Comparison of ENCODE assay signal across 9 cellular contexts in the genomic region with DNA sequence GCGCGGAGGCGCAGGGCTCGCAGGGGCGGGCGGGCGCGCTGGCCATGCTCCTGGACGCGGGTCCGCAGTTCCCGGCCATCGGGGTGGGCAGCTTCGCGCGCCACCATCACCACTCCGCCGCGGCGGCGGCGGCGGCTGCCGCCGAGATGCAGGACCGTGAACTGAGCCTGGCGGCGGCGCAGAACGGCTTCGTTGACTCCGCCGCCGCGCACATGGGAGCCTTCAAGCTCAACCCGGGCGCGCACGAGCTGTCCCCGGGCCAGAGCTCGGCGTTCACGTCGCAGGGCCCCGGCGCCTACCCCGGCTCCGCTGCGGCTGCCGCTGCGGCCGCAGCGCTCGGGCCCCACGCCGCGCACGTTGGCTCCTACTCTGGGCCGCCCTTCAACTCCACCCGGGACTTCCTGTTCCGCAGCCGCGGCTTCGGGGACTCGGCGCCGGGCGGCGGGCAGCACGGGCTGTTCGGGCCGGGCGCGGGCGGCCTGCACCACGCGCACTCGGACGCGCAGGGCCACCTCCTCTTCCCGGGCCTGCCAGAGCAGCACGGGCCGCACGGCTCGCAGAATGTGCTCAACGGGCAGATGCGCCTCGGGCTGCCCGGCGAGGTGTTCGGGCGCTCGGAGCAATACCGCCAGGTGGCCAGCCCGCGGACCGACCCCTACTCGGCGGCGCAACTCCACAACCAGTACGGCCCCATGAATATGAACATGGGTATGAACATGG. TPM values are rescaled to one million over a fixed set of nuclear protein-coding genes. Genes with fewer than 3 reads are reported as not detected.
A peak's percentile ranks its signal among the peaks of the same experiment; 100 is the strongest.
DNase-seq lines count a peak whose midpoint lies in the region; ATAC-seq, FAIRE-seq and TF ChIP-seq lines count a peak whose summit lies in the region.
"Had no signal": no experiment of that assay in that cellular context is flagged by ENCODE, and none has a peak within 500 bp of the region (broad histone marks: within the 10 kb centered on the region; RNA-seq: fewer than 3 reads in every experiment).

No MANE protein-coding gene starts in this region.

- H3K27ac Mint-ChIP-seq in activated CD4-positive, alpha-beta memory T cell treated with anti-CD3 and anti-CD28 coated beads for 36 hours = no peak overlapping the region
- no peak overlapping the region for H3K27ac Mint-ChIP-seq in activated CD4-positive, alpha-beta memory T cell treated with anti-CD3 and anti-CD28 coated beads, Interleukin-2, amount 10 ng/mL, durations not matched to agents 7 days and 5 days
- H3K27ac Mint-ChIP-seq in activated B cell treated with CpG ODN at 0.5 μM for 24 hours = peak overlapping the region; percentile 41

- no peaks in the 10 kb centered on the region for H3K36me3 ChIP-seq in suprapubic skin

- H3K4me3 ChIP-seq in iPS-18c (ENCODE audit: insufficient read depth, low read depth, low read length) (peak overlapping the region; percentile 91), suprapubic skin (peak overlapping the region; percentile 61)

- POLR2A ChIA-PET in activated CD4-positive, alpha-beta memory T cell treated with anti-CD3 and anti-CD28 coated beads for 36 hours (lab: Charles Lee) = no interaction called here
- POLR2A ChIA-PET in activated CD4-positive, alpha-beta memory T cell treated with anti-CD3 and anti-CD28 coated beads, Interleukin-2, amount 10 ng/mL, durations not matched to agents 7 days and 5 days (lab: Charles Lee) = interaction anchor here (0.8 to 1.1 kb wide), 3 partner anchors 12 to 325 kb away, joined by 3 to 6 read pairs (median 4); no protein-coding TSS in a partner anchor
- POLR2A ChIA-PET in activated B cell treated with CpG ODN at 0.5 μM for 24 hours (lab: Charles Lee) = no interaction called here

- no peak for FAIRE-seq in HTR-8/SVneo (lab: Jason Lieb, UNC)

- peak overlapping the region; percentile 50 for H3K4me3 Mint-ChIP-seq in activated CD4-positive, alpha-beta memory T cell treated with anti-CD3 and anti-CD28 coated beads for 36 hours
- no peak overlapping the region for H3K4me3 Mint-ChIP-seq in activated CD4-positive, alpha-beta memory T cell treated with anti-CD3 and anti-CD28 coated beads, Interleukin-2, amount 10 ng/mL, durations not matched to agents 7 days and 5 days
- H3K4me3 Mint-ChIP-seq in activated B cell treated with CpG ODN at 0.5 μM for 24 hours = no peak overlapping the region

- intact Hi-C loops in activated CD4-positive, alpha-beta memory T cell treated with anti-CD3 and anti-CD28 coated beads for 36 hours (cut with micrococcal nuclease) = loop anchor here (1.0 to 10.0 kb wide), 3 partner anchors 12 to 533 kb away; no protein-coding TSS in a partner anchor
- intact Hi-C loops in activated B cell treated with CpG ODN at 0.5 μM for 24 hours (cut with micrococcal nuclease) = loop anchor here (5.0 kb wide), 1 partner anchor 325 kb away; no protein-coding TSS in a partner anchor

- H3K4me1 Mint-ChIP-seq in activated CD4-positive, alpha-beta memory T cell treated with anti-CD3 and anti-CD28 coated beads for 36 hours (ENCODE audit: low read depth) = peaks cover 21% of the 10 kb centered on the region
- H3K4me1 Mint-ChIP-seq in activated CD4-positive, alpha-beta memory T cell treated with anti-CD3 and anti-CD28 coated beads, Interleukin-2, amount 10 ng/mL, durations not matched to agents 7 days and 5 days = peaks cover 22% of the 10 kb centered on the region
- H3K4me1 Mint-ChIP-seq in activated B cell treated with CpG ODN at 0.5 μM for 24 hours = peaks cover 2% of the 10 kb centered on the region

- H3K9me3 ChIP-seq in iPS-18c (ENCODE audit: control insufficient read depth, insufficient read depth, low read length) (peaks cover 5% of the 10 kb centered on the region), suprapubic skin (no peaks in the 10 kb centered on the region)

- CTCF ChIA-PET in activated CD4-positive, alpha-beta memory T cell treated with anti-CD3 and anti-CD28 coated beads for 36 hours (lab: Charles Lee) = interaction anchor here (1.1 kb wide), 1 partner anchor 326 kb away, joined by 4 read pairs; no protein-coding TSS in a partner anchor
- CTCF ChIA-PET in activated CD4-positive, alpha-beta memory T cell treated with anti-CD3 and anti-CD28 coated beads, Interleukin-2, amount 10 ng/mL, durations not matched to agents 7 days and 5 days (lab: Charles Lee) = interaction anchor here (0.7 kb wide), 1 partner anchor 15 kb away, joined by 3 read pairs; no protein-coding TSS in a partner anchor
- CTCF ChIA-PET in activated B cell treated with CpG ODN at 0.5 μM for 24 hours (lab: Charles Lee) = no interaction called here

- 4% methylated on average over 25 of the region's 101 CpGs for WGBS in suprapubic skin

- H3K27me3 ChIP-seq in suprapubic skin = peaks cover 100% of the 10 kb centered on the region

- peak; percentile 29 for DNase-seq in activated CD4-positive, alpha-beta memory T cell treated with anti-CD3 and anti-CD28 coated beads for 36 hours
- no peak for DNase-seq in activated CD4-positive, alpha-beta memory T cell treated with anti-CD3 and anti-CD28 coated beads, Interleukin-2, amount 10 ng/mL, durations not matched to agents 7 days and 5 days
- DNase-seq in activated B cell treated with CpG ODN at 0.5 μM for 24 hours (no peak), suprapubic skin (ENCODE audit: low spot score in 2 of 2) (peak in 1 of 2 donors; percentile 70), HTR-8/SVneo (ENCODE audit: insufficient read length, low spot score) (no peak), OCI-M2 (lab: John Stamatoyannopoulos, UW; ENCODE audit: unreplicated experiment) (no peak)

- H3K27ac ChIP-seq in suprapubic skin = no peak overlapping the region

- TF ChIP-seq EP300 in suprapubic skin (IDR thresholded peaks at IDR 0.05) = no peak

- ATAC-seq in activated B cell treated with CpG ODN at 0.5 μM for 24 hours (ENCODE audit: low read depth) (peak; percentile 19), HG03565 (IDR thresholded peaks at IDR 0.05; ENCODE audit: unreplicated experiment) (no peak)

- H3K27me3 Mint-ChIP-seq in activated CD4-positive, alpha-beta memory T cell treated with anti-CD3 and anti-CD28 coated beads for 36 hours = peaks cover 63% of the 10 kb centered on the region
- H3K27me3 Mint-ChIP-seq in activated CD4-positive, alpha-beta memory T cell treated with anti-CD3 and anti-CD28 coated beads, Interleukin-2, amount 10 ng/mL, durations not matched to agents 7 days and 5 days = peaks cover 66% of the 10 kb centered on the region
- H3K27me3 Mint-ChIP-seq in activated B cell treated with CpG ODN at 0.5 μM for 24 hours = peaks cover 52% of the 10 kb centered on the region

- peaks cover 59% of the 10 kb centered on the region for H3K4me1 ChIP-seq in suprapubic skin

- no peak for TF ChIP-seq POLR2A in suprapubic skin (IDR thresholded peaks at IDR 0.05)

- no peaks in the 10 kb centered on the region for H3K9me3 Mint-ChIP-seq in activated CD4-positive, alpha-beta memory T cell treated with anti-CD3 and anti-CD28 coated beads for 36 hours
- H3K9me3 Mint-ChIP-seq in activated CD4-positive, alpha-beta memory T cell treated with anti-CD3 and anti-CD28 coated beads, Interleukin-2, amount 10 ng/mL, durations not matched to agents 7 days and 5 days = no peaks in the 10 kb centered on the region
- H3K9me3 Mint-ChIP-seq in activated B cell treated with CpG ODN at 0.5 μM for 24 hours = peaks cover 2% of the 10 kb centered on the region

- H3K36me3 Mint-ChIP-seq in activated CD4-positive, alpha-beta memory T cell treated with anti-CD3 and anti-CD28 coated beads for 36 hours = peaks cover 15% of the 10 kb centered on the region
- H3K36me3 Mint-ChIP-seq in activated CD4-positive, alpha-beta memory T cell treated with anti-CD3 and anti-CD28 coated beads, Interleukin-2, amount 10 ng/mL, durations not matched to agents 7 days and 5 days (ENCODE audit: low read depth) = peaks cover 28% of the 10 kb centered on the region
- H3K36me3 Mint-ChIP-seq in activated B cell treated with CpG ODN at 0.5 μM for 24 hours (ENCODE audit: low read depth) = peaks cover 5% of the 10 kb centered on the region

- TF ChIP-seq CTCF in activated B cell treated with CpG ODN at 0.5 μM for 24 hours (IDR thresholded peaks at IDR 0.05) = no peak
- TF ChIP-seq CTCF in suprapubic skin (IDR thresholded peaks at IDR 0.05) = no peak

RNA-seq across cellular contexts. Expression of a gene that starts 0.6 kb away (rescaled TPM):
- total RNA-seq in activated CD4-positive, alpha-beta memory T cell treated with anti-CD3 and anti-CD28 coated beads for 36 hours = not detected
- 1 to 10 TPM in 1 of 2 experiments, under 1 TPM in 1; 0.50 to 1.0 TPM for total RNA-seq in activated CD4-positive, alpha-beta memory T cell treated with anti-CD3 and anti-CD28 coated beads, Interleukin-2, amount 10 ng/mL, durations not matched to agents 7 days and 5 days
- total RNA-seq in activated B cell treated with CpG ODN at 0.5 μM for 24 hours (not detected in 2 replicates), suprapubic skin (not detected)
- total RNA-seq: T-helper 2 cell treated with Interferon-gamma antibody and Interleukin-4, amounts not matched to agents 100 ng/mL and 5 ng/mL, for 36 hours had no signal

RNA-seq across cellular contexts. Expression of a gene that starts 10.6 kb away (rescaled TPM):
- not detected for total RNA-seq in activated CD4-positive, alpha-beta memory T cell treated with anti-CD3 and anti-CD28 coated beads for 36 hours
- total RNA-seq in activated CD4-positive, alpha-beta memory T cell treated with anti-CD3 and anti-CD28 coated beads, Interleukin-2, amount 10 ng/mL, durations not matched to agents 7 days and 5 days = not detected
- not detected in 2 replicates for total RNA-seq in activated B cell treated with CpG ODN at 0.5 μM for 24 hours
- not detected for total RNA-seq in suprapubic skin
- total RNA-seq: T-helper 2 cell treated with Interferon-gamma antibody and Interleukin-4, amounts not matched to agents 100 ng/mL and 5 ng/mL, for 36 hours had no signal
